1 cellular context compared by ENCODE assay signal in genomic region chr19:37317403-37318209, GRCh38.
TF ChIP-seq lines count a peak whose summit lies in the region.

No MANE protein-coding gene starts in this region.

TF ChIP-seq in HEK293, 187 proteins besides CTCF, POLR2A, EP300 and RAD21 (continued from another document and continues in another):
- TF ChIP-seq, protein P1, sequence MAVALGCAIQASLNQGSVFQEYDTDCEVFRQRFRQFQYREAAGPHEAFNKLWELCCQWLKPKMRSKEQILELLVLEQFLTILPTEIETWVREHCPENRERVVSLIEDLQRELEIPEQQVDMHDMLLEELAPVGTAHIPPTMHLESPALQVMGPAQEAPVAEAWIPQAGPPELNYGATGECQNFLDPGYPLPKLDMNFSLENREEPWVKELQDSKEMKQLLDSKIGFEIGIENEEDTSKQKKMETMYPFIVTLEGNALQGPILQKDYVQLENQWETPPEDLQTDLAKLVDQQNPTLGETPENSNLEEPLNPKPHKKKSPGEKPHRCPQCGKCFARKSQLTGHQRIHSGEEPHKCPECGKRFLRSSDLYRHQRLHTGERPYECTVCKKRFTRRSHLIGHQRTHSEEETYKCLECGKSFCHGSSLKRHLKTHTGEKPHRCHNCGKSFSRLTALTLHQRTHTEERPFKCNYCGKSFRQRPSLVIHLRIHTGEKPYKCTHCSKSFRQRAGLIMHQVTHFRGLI (tag by site-specific recombination; IDR thresholded peaks at IDR 0.05) = peak; percentile 61
- TF ChIP-seq, protein P2, sequence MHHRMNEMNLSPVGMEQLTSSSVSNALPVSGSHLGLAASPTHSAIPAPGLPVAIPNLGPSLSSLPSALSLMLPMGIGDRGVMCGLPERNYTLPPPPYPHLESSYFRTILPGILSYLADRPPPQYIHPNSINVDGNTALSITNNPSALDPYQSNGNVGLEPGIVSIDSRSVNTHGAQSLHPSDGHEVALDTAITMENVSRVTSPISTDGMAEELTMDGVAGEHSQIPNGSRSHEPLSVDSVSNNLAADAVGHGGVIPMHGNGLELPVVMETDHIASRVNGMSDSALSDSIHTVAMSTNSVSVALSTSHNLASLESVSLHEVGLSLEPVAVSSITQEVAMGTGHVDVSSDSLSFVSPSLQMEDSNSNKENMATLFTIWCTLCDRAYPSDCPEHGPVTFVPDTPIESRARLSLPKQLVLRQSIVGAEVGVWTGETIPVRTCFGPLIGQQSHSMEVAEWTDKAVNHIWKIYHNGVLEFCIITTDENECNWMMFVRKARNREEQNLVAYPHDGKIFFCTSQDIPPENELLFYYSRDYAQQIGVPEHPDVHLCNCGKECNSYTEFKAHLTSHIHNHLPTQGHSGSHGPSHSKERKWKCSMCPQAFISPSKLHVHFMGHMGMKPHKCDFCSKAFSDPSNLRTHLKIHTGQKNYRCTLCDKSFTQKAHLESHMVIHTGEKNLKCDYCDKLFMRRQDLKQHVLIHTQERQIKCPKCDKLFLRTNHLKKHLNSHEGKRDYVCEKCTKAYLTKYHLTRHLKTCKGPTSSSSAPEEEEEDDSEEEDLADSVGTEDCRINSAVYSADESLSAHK (tag by site-specific recombination; IDR thresholded peaks at IDR 0.05) = no peak
- TF ChIP-seq ZSCAN30 (tag by site-specific recombination; IDR thresholded peaks at IDR 0.05) (peak; percentile 57; the same call in 1 of the 2 replicates), ZNF549 (tag by site-specific recombination; IDR thresholded peaks at IDR 0.05) (no peak), ZNF596 (tag by site-specific recombination; IDR thresholded peaks at IDR 0.05) (no peak), KLF8 (tag by site-specific recombination; IDR thresholded peaks at IDR 0.05) (peak; percentile 4; the same call in 1 of the 2 replicates), HOXA7 (CRISPR knock-in tag; IDR thresholded peaks at IDR 0.05; ENCODE audit: borderline replicate concordance) (no peak), ZBTB20 (tag by site-specific recombination; IDR thresholded peaks at IDR 0.05) (peak; percentile 11; the same call in 1 of the 2 replicates), ZNF239 (tag by site-specific recombination; IDR thresholded peaks at IDR 0.05) (no peak), ZNF335 (tag by site-specific recombination; conservative IDR thresholded peaks at IDR 0.05) (peak; percentile 99), ZNF366 (tag by site-specific recombination; conservative IDR thresholded peaks at IDR 0.05) (no peak), KLF16 (tag by site-specific recombination; IDR thresholded peaks at IDR 0.05) (peak; percentile 19), ZNF548 (tag by site-specific recombination; IDR thresholded peaks at IDR 0.05) (0 out of 2 replicates have a peak, but pooled peaks have one; percentile 18), ZNF843 (tag by site-specific recombination; IDR thresholded peaks at IDR 0.05) (peak; percentile 29), ZNF341 (tag by site-specific recombination; IDR thresholded peaks at IDR 0.05; ENCODE audit: low read depth) (peak; percentile 65), ZNF280D (tag by site-specific recombination; IDR thresholded peaks at IDR 0.05) (peak; percentile 83), REPIN1 (tag by site-specific recombination; IDR thresholded peaks at IDR 0.05; ENCODE audit: low read depth) (peak; percentile 84; the same call in 1 of the 2 replicates), ZBTB26 (tag by site-specific recombination; optimal IDR thresholded peaks at IDR 0.05) (peak; percentile 53), ZNF701 (tag by site-specific recombination; IDR thresholded peaks at IDR 0.05) (no peak), ZNF16 (tag by site-specific recombination; IDR thresholded peaks at IDR 0.05; ENCODE audit: low read depth) (no peak), WT1 (tag by site-specific recombination; IDR thresholded peaks at IDR 0.05) (no peak; the same call in 1 of the 2 replicates), ZNF26 (tag by site-specific recombination; IDR thresholded peaks at IDR 0.05) (no peak), ZBTB11 (tag by site-specific recombination; conservative IDR thresholded peaks at IDR 0.05; ENCODE audit: low read depth) (peak; percentile 89), ZNF600 (tag by site-specific recombination; IDR thresholded peaks at IDR 0.05) (peak; percentile 51), ZNF792 (tag by site-specific recombination; IDR thresholded peaks at IDR 0.05) (no peak; the same call in 1 of the 2 replicates), KLF7 (tag by site-specific recombination; IDR thresholded peaks at IDR 0.05; ENCODE audit: borderline replicate concordance) (no peak), ZNF558 (tag by site-specific recombination; IDR thresholded peaks at IDR 0.05) (0 out of 2 replicates have a peak, but pooled peaks have one; percentile 8)
- TF ChIP-seq, protein P3, sequence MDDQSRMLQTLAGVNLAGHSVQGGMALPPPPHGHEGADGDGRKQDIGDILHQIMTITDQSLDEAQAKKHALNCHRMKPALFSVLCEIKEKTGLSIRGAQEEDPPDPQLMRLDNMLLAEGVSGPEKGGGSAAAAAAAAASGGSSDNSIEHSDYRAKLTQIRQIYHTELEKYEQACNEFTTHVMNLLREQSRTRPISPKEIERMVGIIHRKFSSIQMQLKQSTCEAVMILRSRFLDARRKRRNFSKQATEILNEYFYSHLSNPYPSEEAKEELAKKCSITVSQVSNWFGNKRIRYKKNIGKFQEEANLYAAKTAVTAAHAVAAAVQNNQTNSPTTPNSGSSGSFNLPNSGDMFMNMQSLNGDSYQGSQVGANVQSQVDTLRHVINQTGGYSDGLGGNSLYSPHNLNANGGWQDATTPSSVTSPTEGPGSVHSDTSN (CRISPR knock-in tag; IDR thresholded peaks at IDR 0.05) = 0 out of 2 replicates have a peak, but pooled peaks have one; percentile 28
- TF ChIP-seq, protein P4, sequence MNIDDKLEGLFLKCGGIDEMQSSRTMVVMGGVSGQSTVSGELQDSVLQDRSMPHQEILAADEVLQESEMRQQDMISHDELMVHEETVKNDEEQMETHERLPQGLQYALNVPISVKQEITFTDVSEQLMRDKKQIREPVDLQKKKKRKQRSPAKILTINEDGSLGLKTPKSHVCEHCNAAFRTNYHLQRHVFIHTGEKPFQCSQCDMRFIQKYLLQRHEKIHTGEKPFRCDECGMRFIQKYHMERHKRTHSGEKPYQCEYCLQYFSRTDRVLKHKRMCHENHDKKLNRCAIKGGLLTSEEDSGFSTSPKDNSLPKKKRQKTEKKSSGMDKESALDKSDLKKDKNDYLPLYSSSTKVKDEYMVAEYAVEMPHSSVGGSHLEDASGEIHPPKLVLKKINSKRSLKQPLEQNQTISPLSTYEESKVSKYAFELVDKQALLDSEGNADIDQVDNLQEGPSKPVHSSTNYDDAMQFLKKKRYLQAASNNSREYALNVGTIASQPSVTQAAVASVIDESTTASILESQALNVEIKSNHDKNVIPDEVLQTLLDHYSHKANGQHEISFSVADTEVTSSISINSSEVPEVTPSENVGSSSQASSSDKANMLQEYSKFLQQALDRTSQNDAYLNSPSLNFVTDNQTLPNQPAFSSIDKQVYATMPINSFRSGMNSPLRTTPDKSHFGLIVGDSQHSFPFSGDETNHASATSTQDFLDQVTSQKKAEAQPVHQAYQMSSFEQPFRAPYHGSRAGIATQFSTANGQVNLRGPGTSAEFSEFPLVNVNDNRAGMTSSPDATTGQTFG (tag by site-specific recombination; IDR thresholded peaks at IDR 0.05; ENCODE audit: borderline replicate concordance) = no peak
- TF ChIP-seq, protein P5, sequence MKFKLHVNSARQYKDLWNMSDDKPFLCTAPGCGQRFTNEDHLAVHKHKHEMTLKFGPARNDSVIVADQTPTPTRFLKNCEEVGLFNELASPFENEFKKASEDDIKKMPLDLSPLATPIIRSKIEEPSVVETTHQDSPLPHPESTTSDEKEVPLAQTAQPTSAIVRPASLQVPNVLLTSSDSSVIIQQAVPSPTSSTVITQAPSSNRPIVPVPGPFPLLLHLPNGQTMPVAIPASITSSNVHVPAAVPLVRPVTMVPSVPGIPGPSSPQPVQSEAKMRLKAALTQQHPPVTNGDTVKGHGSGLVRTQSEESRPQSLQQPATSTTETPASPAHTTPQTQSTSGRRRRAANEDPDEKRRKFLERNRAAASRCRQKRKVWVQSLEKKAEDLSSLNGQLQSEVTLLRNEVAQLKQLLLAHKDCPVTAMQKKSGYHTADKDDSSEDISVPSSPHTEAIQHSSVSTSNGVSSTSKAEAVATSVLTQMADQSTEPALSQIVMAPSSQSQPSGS (tag by site-specific recombination; IDR thresholded peaks at IDR 0.05; ENCODE audit: low read depth) = no peak
- TF ChIP-seq, protein P6, sequence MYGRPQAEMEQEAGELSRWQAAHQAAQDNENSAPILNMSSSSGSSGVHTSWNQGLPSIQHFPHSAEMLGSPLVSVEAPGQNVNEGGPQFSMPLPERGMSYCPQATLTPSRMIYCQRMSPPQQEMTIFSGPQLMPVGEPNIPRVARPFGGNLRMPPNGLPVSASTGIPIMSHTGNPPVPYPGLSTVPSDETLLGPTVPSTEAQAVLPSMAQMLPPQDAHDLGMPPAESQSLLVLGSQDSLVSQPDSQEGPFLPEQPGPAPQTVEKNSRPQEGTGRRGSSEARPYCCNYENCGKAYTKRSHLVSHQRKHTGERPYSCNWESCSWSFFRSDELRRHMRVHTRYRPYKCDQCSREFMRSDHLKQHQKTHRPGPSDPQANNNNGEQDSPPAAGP (tag by site-specific recombination; IDR thresholded peaks at IDR 0.05) = 0 out of 2 replicates have a peak, but pooled peaks have one; percentile 56
- TF ChIP-seq, protein P7, sequence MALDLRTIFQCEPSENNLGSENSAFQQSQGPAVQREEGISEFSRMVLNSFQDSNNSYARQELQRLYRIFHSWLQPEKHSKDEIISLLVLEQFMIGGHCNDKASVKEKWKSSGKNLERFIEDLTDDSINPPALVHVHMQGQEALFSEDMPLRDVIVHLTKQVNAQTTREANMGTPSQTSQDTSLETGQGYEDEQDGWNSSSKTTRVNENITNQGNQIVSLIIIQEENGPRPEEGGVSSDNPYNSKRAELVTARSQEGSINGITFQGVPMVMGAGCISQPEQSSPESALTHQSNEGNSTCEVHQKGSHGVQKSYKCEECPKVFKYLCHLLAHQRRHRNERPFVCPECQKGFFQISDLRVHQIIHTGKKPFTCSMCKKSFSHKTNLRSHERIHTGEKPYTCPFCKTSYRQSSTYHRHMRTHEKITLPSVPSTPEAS (tag by site-specific recombination; IDR thresholded peaks at IDR 0.05) = no peak
- TF ChIP-seq, protein P8, sequence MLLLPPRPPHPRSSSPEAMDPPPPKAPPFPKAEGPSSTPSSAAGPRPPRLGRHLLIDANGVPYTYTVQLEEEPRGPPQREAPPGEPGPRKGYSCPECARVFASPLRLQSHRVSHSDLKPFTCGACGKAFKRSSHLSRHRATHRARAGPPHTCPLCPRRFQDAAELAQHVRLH (tag by site-specific recombination; IDR thresholded peaks at IDR 0.05) = peak; percentile 46; the same call in 1 of the 2 replicates
